1 cellular context compared by ENCODE assay signal in the genomic region with DNA sequence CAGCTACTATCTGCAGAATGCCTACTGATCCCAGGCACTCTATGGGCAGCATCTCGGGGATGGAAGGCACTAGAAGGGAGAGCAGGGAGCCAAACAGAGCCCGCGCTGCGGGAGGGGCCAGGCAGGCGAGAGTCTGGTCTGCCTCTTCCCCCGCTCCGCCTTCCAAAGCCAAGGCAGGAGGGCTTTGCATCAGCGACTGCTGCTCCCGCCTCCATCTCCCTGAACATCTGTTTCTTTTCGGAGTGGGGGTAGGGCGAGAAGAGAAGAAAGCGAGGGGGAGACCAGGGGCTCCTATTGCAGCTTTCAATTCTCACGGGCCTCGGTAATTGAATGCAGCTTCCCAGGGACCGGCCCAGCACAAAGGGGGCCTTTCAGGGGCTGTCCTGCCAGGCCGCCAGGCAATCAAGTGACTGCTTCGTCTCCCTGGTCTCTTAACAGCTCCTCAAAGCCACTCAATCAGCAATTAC.
TF ChIP-seq lines count a peak whose summit lies in the region.

No MANE protein-coding gene starts in this region.

TF ChIP-seq in SK-N-SH, 30 proteins besides CTCF, POLR2A, EP300 and RAD21 (continued from another document):
- TF ChIP-seq, protein P1, sequence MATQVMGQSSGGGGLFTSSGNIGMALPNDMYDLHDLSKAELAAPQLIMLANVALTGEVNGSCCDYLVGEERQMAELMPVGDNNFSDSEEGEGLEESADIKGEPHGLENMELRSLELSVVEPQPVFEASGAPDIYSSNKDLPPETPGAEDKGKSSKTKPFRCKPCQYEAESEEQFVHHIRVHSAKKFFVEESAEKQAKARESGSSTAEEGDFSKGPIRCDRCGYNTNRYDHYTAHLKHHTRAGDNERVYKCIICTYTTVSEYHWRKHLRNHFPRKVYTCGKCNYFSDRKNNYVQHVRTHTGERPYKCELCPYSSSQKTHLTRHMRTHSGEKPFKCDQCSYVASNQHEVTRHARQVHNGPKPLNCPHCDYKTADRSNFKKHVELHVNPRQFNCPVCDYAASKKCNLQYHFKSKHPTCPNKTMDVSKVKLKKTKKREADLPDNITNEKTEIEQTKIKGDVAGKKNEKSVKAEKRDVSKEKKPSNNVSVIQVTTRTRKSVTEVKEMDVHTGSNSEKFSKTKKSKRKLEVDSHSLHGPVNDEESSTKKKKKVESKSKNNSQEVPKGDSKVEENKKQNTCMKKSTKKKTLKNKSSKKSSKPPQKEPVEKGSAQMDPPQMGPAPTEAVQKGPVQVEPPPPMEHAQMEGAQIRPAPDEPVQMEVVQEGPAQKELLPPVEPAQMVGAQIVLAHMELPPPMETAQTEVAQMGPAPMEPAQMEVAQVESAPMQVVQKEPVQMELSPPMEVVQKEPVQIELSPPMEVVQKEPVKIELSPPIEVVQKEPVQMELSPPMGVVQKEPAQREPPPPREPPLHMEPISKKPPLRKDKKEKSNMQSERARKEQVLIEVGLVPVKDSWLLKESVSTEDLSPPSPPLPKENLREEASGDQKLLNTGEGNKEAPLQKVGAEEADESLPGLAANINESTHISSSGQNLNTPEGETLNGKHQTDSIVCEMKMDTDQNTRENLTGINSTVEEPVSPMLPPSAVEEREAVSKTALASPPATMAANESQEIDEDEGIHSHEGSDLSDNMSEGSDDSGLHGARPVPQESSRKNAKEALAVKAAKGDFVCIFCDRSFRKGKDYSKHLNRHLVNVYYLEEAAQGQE (IDR thresholded peaks at IDR 0.05; ENCODE audit: low read depth, low read length) = no peak; the same call in 1 of the 2 replicates
- no peak for TF ChIP-seq MXI1 (IDR thresholded peaks at IDR 0.05; ENCODE audit: low read depth, low read length)
- TF ChIP-seq FOSL2 (IDR thresholded peaks at IDR 0.05; ENCODE audit: borderline replicate concordance, low read depth) = no peak
- TF ChIP-seq, protein P2, sequence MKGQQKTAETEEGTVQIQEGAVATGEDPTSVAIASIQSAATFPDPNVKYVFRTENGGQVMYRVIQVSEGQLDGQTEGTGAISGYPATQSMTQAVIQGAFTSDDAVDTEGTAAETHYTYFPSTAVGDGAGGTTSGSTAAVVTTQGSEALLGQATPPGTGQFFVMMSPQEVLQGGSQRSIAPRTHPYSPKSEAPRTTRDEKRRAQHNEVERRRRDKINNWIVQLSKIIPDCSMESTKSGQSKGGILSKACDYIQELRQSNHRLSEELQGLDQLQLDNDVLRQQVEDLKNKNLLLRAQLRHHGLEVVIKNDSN (IDR thresholded peaks at IDR 0.05; ENCODE audit: borderline replicate concordance, low read depth) = no peak
- TF ChIP-seq GABPA (IDR thresholded peaks at IDR 0.05; ENCODE audit: low read depth) = no peak
- peak; percentile 47; the same call in 1 of the 2 replicates for TF ChIP-seq NFIC (IDR thresholded peaks at IDR 0.05; ENCODE audit: borderline replicate concordance)
- TF ChIP-seq POLR2AphosphoS5 (IDR thresholded peaks at IDR 0.05; ENCODE audit: low read depth, low read length) = peak; percentile 77
- TF ChIP-seq, protein P3, sequence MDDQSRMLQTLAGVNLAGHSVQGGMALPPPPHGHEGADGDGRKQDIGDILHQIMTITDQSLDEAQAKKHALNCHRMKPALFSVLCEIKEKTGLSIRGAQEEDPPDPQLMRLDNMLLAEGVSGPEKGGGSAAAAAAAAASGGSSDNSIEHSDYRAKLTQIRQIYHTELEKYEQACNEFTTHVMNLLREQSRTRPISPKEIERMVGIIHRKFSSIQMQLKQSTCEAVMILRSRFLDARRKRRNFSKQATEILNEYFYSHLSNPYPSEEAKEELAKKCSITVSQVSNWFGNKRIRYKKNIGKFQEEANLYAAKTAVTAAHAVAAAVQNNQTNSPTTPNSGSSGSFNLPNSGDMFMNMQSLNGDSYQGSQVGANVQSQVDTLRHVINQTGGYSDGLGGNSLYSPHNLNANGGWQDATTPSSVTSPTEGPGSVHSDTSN (IDR thresholded peaks at IDR 0.05) = no peak
- peak; percentile 55; the same call in 1 of the 2 replicates for TF ChIP-seq FOXJ3 (CRISPR knock-in tag; IDR thresholded peaks at IDR 0.05)
- TF ChIP-seq NRF1 (IDR thresholded peaks at IDR 0.05; ENCODE audit: low read depth, low read length) = no peak
- TF ChIP-seq, protein P4, sequence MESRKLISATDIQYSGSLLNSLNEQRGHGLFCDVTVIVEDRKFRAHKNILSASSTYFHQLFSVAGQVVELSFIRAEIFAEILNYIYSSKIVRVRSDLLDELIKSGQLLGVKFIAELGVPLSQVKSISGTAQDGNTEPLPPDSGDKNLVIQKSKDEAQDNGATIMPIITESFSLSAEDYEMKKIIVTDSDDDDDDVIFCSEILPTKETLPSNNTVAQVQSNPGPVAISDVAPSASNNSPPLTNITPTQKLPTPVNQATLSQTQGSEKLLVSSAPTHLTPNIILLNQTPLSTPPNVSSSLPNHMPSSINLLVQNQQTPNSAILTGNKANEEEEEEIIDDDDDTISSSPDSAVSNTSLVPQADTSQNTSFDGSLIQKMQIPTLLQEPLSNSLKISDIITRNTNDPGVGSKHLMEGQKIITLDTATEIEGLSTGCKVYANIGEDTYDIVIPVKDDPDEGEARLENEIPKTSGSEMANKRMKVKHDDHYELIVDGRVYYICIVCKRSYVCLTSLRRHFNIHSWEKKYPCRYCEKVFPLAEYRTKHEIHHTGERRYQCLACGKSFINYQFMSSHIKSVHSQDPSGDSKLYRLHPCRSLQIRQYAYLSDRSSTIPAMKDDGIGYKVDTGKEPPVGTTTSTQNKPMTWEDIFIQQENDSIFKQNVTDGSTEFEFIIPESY (IDR thresholded peaks at IDR 0.05; ENCODE audit: borderline replicate concordance, low read depth) = no peak
- no peak for TF ChIP-seq TEAD4 (IDR thresholded peaks at IDR 0.05; ENCODE audit: borderline replicate concordance, insufficient read depth)
- TF ChIP-seq CHD2 (IDR thresholded peaks at IDR 0.05; ENCODE audit: low read length, partially characterized antibody) = peak; percentile 96
